ENCODE assay signal across 1 cellular context in genomic region chr11:16779436-16779835, GRCh38.
TF ChIP-seq lines count a peak whose summit lies in the region.

No MANE protein-coding gene starts in this region.

TF ChIP-seq in HepG2, 621 proteins besides CTCF, POLR2A, EP300 and RAD21 (continued from another document):
- TF ChIP-seq, protein P1, sequence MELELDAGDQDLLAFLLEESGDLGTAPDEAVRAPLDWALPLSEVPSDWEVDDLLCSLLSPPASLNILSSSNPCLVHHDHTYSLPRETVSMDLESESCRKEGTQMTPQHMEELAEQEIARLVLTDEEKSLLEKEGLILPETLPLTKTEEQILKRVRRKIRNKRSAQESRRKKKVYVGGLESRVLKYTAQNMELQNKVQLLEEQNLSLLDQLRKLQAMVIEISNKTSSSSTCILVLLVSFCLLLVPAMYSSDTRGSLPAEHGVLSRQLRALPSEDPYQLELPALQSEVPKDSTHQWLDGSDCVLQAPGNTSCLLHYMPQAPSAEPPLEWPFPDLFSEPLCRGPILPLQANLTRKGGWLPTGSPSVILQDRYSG (CRISPR knock-in tag; IDR thresholded peaks at IDR 0.05) = no peak
- TF ChIP-seq ZNF367 (CRISPR knock-in tag; IDR thresholded peaks at IDR 0.05; ENCODE audit: borderline replicate concordance) (no peak), DNMT3B (CRISPR knock-in tag; conservative IDR thresholded peaks at IDR 0.05) (no peak)
